1 cellular context compared by ENCODE assay signal in genomic region chr11:77450227-77450626, GRCh38.
TF ChIP-seq lines count a peak whose summit lies in the region.

No MANE protein-coding gene starts in this region.

TF ChIP-seq in GM12878, 131 proteins besides CTCF, POLR2A, EP300 and RAD21:
- peak; percentile 68 for TF ChIP-seq ELK1 (IDR thresholded peaks at IDR 0.05; ENCODE audit: low read depth, low read length)
- TF ChIP-seq SRF (IDR thresholded peaks at IDR 0.05; ENCODE audit: low read depth in 2 of 2, low read length in 2 of 2) = peak; percentile 69 to 88
- TF ChIP-seq NR2F1 (conservative IDR thresholded peaks at IDR 0.05) = no peak
TF ChIP-seq in GM12878: peak in this region for 2.
